ENCODE assay signal across 6 cellular contexts in the genomic region with DNA sequence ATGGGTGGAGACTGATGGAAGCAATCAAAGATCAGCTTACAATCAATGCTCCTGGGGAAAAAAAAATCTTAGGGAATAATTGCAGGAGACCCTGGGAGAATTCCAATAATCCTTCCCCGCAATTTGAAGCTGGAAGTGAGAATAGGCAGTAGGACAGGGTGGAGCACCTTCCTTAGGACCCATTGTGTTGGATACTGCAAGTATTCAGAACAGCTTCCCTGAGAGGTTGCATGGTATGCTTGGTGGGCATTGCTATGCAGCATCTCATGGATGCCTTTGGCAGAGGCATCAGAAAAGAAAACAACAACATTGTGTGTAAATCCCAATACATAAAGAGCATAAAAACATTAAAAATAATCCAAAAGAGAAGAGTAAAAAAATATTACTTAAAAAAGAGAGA.
"Had no signal": no experiment of that assay in that cellular context is flagged by ENCODE, and none has a peak within 500 bp of the region (broad histone marks: within the 10 kb centered on the region; RNA-seq: fewer than 3 reads in every experiment).

No MANE protein-coding gene starts in this region.

- H3K27ac ChIP-seq: GM23248 had no signal

- H3K4me3 Mint-ChIP-seq: H9 had no signal

- H3K4me3 ChIP-seq: GM23248, K562 had no signal

- H3K9me3 Mint-ChIP-seq: H9 had no signal

- ATAC-seq: K562 had no signal

- DNase-seq: GM23248, H9, HCEC 1CT, IMR-90, KG1 had no signal
